ENCODE assay signal across 33 cellular contexts in the genomic region with DNA sequence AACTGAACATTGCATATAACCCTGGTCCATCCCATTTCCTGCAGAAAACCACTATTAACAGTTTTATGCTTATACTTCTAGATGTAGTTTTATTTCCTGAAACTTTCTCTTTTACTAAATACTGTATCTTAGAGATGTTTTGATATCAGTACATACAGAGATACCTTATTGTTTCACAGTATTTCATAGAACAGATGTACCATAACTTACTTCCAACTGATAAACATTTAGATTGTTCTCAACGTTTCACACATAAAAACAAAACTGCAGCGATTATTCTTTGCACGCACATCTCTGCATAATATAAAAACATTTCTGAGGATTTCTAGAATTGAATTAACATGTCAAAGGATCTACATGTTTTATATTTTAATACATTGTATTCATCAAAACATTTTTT. TPM values are rescaled to one million over a fixed set of nuclear protein-coding genes. Genes with fewer than 3 reads are reported as not detected.
DNase-seq lines count a peak whose midpoint lies in the region; ATAC-seq and TF ChIP-seq lines count a peak whose summit lies in the region.
"Had no signal": no experiment of that assay in that cellular context is flagged by ENCODE, and none has a peak within 500 bp of the region (broad histone marks: within the 10 kb centered on the region; RNA-seq: fewer than 3 reads in every experiment).

No MANE protein-coding gene starts in this region.

- peaks cover 16% of the 10 kb centered on the region for H3K36me3 Mint-ChIP-seq in activated CD8-positive, alpha-beta memory T cell treated with anti-CD3 and anti-CD28 coated beads, Interleukin-2, amount 10 ng/mL, durations not matched to agents 7 days and 5 days
- peaks cover 2% of the 10 kb centered on the region for H3K36me3 Mint-ChIP-seq in CD8-positive, alpha-beta T cell
- peaks cover 21% of the 10 kb centered on the region for H3K36me3 Mint-ChIP-seq in activated T-helper 2 cell treated with anti-CD3 and anti-CD28 coated beads, Interferon-gamma antibody, Interleukin-2, Interleukin-4, amounts not matched to agents 10 μg/mL and 5 μg/mL and 100 μg/mL, durations not matched to agents 14 hours and 24 hours and 36 hours (ENCODE audit: low read depth)
- H3K36me3 Mint-ChIP-seq in natural killer cell, result no peaks in the 10 kb centered on the region

- DNase-seq in activated CD8-positive, alpha-beta memory T cell treated with anti-CD3 and anti-CD28 coated beads, Interleukin-2, amount 10 ng/mL, durations not matched to agents 7 days and 5 days, result no peak
- DNase-seq in activated CD8-positive, alpha-beta memory T cell treated with anti-CD3 and anti-CD28 coated beads, Interleukin-2, amount 50 U/mL, for 48 hours, result no peak
- DNase-seq in CD8-positive, alpha-beta T cell, result no peak
- DNase-seq in activated T-helper 2 cell treated with anti-CD3 and anti-CD28 coated beads, Interferon-gamma antibody, Interleukin-2, Interleukin-4, amounts not matched to agents 10 μg/mL and 5 μg/mL and 100 μg/mL, durations not matched to agents 14 hours and 24 hours and 36 hours (ENCODE audit: low spot score), result no peak
- no peak for DNase-seq in natural killer cell
- no peak for DNase-seq in HCEC 1CT
- no peak for DNase-seq in NOMO-1 treated with dmso at 0.1 percent for 144 hours (lab: John Stamatoyannopoulos, UW; ENCODE audit: unreplicated experiment)
- DNase-seq in GOT3 (lab: John Stamatoyannopoulos, UW), result no peak
- DNase-seq: activated effector memory CD4-positive, alpha-beta T cell treated with anti-CD3 and anti-CD28 coated beads, Interleukin-2, amount 50 U/mL, for 16 hours; AML-193; amygdala; dorsolateral prefrontal cortex; EL; esophagus squamous epithelium; foreskin melanocyte; heart right ventricle; HFFc6; kidney glomerular epithelial cell; lower lobe of right lung; NCI-H146; NCI-H226; NCI-H69; SK-N-SH; stimulated activated CD4-positive, alpha-beta T cell treated with anti-CD3 and anti-CD28 coated beads, Interleukin-4, amount 100 ng/mL, for 24 hours; upper lobe of right lung had no signal

- no peaks in the 10 kb centered on the region for H3K9me3 ChIP-seq in CD8-positive, alpha-beta T cell (ENCODE audit: low read length)
- H3K9me3 ChIP-seq: A549, esophagus squamous epithelium, heart right ventricle, lower lobe of right lung, SK-N-SH, upper lobe of right lung had no signal

- ATAC-seq in activated CD8-positive, alpha-beta memory T cell treated with anti-CD3 and anti-CD28 coated beads, Interleukin-2, amount 10 ng/mL, durations not matched to agents 7 days and 5 days, result no peak
- ATAC-seq in CD8-positive, alpha-beta T cell, result no peak
- no peak for ATAC-seq in natural killer cell
- ATAC-seq: A549, GM23338, heart right ventricle, lower lobe of right lung, Right ventricle myocardium inferior, upper lobe of right lung had no signal

- intact Hi-C loops in CD8-positive, alpha-beta T cell (cut with DNase I, micrococcal nuclease), result loop anchor here (2.0 to 5.0 kb wide), 3 partner anchors 14 to 82 kb away; partner anchors contain the start of gene TIGIT (in 2 of the 2)
- intact Hi-C loops in activated T-helper 2 cell treated with anti-CD3 and anti-CD28 coated beads, Interferon-gamma antibody, Interleukin-2, Interleukin-4, amounts not matched to agents 10 μg/mL and 5 μg/mL and 100 μg/mL, durations not matched to agents 14 hours and 24 hours and 36 hours (cut with micrococcal nuclease), result loop anchor here (1.0 to 10.0 kb wide), 2 partner anchors 11 to 1550 kb away; no protein-coding TSS in a partner anchor
- intact Hi-C loops in natural killer cell (cut with micrococcal nuclease), result no loop called here

- H3K9me3 Mint-ChIP-seq in activated CD8-positive, alpha-beta memory T cell treated with anti-CD3 and anti-CD28 coated beads, Interleukin-2, amount 10 ng/mL, durations not matched to agents 7 days and 5 days (ENCODE audit: low read depth), result peaks cover 2% of the 10 kb centered on the region
- no peaks in the 10 kb centered on the region for H3K9me3 Mint-ChIP-seq in CD8-positive, alpha-beta T cell
- no peaks in the 10 kb centered on the region for H3K9me3 Mint-ChIP-seq in activated T-helper 2 cell treated with anti-CD3 and anti-CD28 coated beads, Interferon-gamma antibody, Interleukin-2, Interleukin-4, amounts not matched to agents 10 μg/mL and 5 μg/mL and 100 μg/mL, durations not matched to agents 14 hours and 24 hours and 36 hours
- H3K9me3 Mint-ChIP-seq in natural killer cell, result no peaks in the 10 kb centered on the region
- H3K9me3 Mint-ChIP-seq: HFFc6, nephron had no signal

- no peak for TF ChIP-seq CTCF in CD8-positive, alpha-beta T cell (IDR thresholded peaks at IDR 0.05)
- TF ChIP-seq CTCF in natural killer cell (IDR thresholded peaks at IDR 0.05), result no peak

- peaks cover 64% of the 10 kb centered on the region for H3K4me1 ChIP-seq in CD8-positive, alpha-beta T cell (ENCODE audit: insufficient read depth, low read length)
- H3K4me1 ChIP-seq: A549, esophagus squamous epithelium, lower lobe of right lung, upper lobe of right lung had no signal

- H3K4me3 ChIP-seq in CD8-positive, alpha-beta T cell (ENCODE audit: low read depth, low read length), result no peak overlapping the region
- H3K4me3 ChIP-seq: A549, dorsolateral prefrontal cortex, esophagus squamous epithelium, GM23338, heart right ventricle, lower lobe of right lung, upper lobe of right lung had no signal

- no peaks in the 10 kb centered on the region for H3K27me3 Mint-ChIP-seq in activated CD8-positive, alpha-beta memory T cell treated with anti-CD3 and anti-CD28 coated beads, Interleukin-2, amount 10 ng/mL, durations not matched to agents 7 days and 5 days
- H3K27me3 Mint-ChIP-seq in CD8-positive, alpha-beta T cell (ENCODE audit: low read depth), result no peaks in the 10 kb centered on the region
- H3K27me3 Mint-ChIP-seq in activated T-helper 2 cell treated with anti-CD3 and anti-CD28 coated beads, Interferon-gamma antibody, Interleukin-2, Interleukin-4, amounts not matched to agents 10 μg/mL and 5 μg/mL and 100 μg/mL, durations not matched to agents 14 hours and 24 hours and 36 hours (ENCODE audit: low read depth), result no peaks in the 10 kb centered on the region
- no peaks in the 10 kb centered on the region for H3K27me3 Mint-ChIP-seq in natural killer cell (ENCODE audit: low read depth in 2 of 2)

- POLR2A ChIA-PET in CD8-positive, alpha-beta T cell (lab: Charles Lee), result interaction anchor here (0.6 to 10.8 kb wide), 5 partner anchors 9 to 73 kb away, joined by 3 to 84 read pairs (median 4); no protein-coding TSS in a partner anchor

- H3K27ac Mint-ChIP-seq in activated CD8-positive, alpha-beta memory T cell treated with anti-CD3 and anti-CD28 coated beads, Interleukin-2, amount 10 ng/mL, durations not matched to agents 7 days and 5 days, result peak overlapping the region; percentile 76
- peak overlapping the region; percentile 87 for H3K27ac Mint-ChIP-seq in CD8-positive, alpha-beta T cell
- H3K27ac Mint-ChIP-seq in activated T-helper 2 cell treated with anti-CD3 and anti-CD28 coated beads, Interferon-gamma antibody, Interleukin-2, Interleukin-4, amounts not matched to agents 10 μg/mL and 5 μg/mL and 100 μg/mL, durations not matched to agents 14 hours and 24 hours and 36 hours, result peak overlapping the region; percentile 58
- H3K27ac Mint-ChIP-seq in natural killer cell, result peak overlapping the region; percentile 88 to 92
- H3K27ac Mint-ChIP-seq: GM23338, HFFc6, nephron had no signal

- H3K27me3 ChIP-seq in CD8-positive, alpha-beta T cell (ENCODE audit: insufficient read depth, low read length), result no peaks in the 10 kb centered on the region
- H3K27me3 ChIP-seq: dorsolateral prefrontal cortex, esophagus squamous epithelium, upper lobe of right lung had no signal

- H3K4me3 Mint-ChIP-seq in activated CD8-positive, alpha-beta memory T cell treated with anti-CD3 and anti-CD28 coated beads, Interleukin-2, amount 10 ng/mL, durations not matched to agents 7 days and 5 days, result peak overlapping the region; percentile 71
- H3K4me3 Mint-ChIP-seq in CD8-positive, alpha-beta T cell, result peak overlapping the region; percentile 72
- H3K4me3 Mint-ChIP-seq in activated T-helper 2 cell treated with anti-CD3 and anti-CD28 coated beads, Interferon-gamma antibody, Interleukin-2, Interleukin-4, amounts not matched to agents 10 μg/mL and 5 μg/mL and 100 μg/mL, durations not matched to agents 14 hours and 24 hours and 36 hours (ENCODE audit: low read depth), result no peak overlapping the region
- peak overlapping the region; percentile 75 for H3K4me3 Mint-ChIP-seq in natural killer cell
- H3K4me3 Mint-ChIP-seq: GM23338, HFFc6, nephron had no signal

- CTCF ChIA-PET in activated CD8-positive, alpha-beta memory T cell treated with anti-CD3 and anti-CD28 coated beads, Interleukin-2, amount 10 ng/mL, durations not matched to agents 7 days and 5 days (lab: Charles Lee), result interaction anchor here (1.0 to 4.5 kb wide), 4 partner anchors 9 to 56 kb away, joined by 3 to 16 read pairs (median 4); no protein-coding TSS in a partner anchor
- CTCF ChIA-PET in CD8-positive, alpha-beta T cell (lab: Charles Lee), result interaction anchor here (1.1 to 2.5 kb wide), 2 partner anchors 21 to 55 kb away, joined by 3 to 16 read pairs; no protein-coding TSS in a partner anchor

- no peaks in the 10 kb centered on the region for H3K36me3 ChIP-seq in CD8-positive, alpha-beta T cell (ENCODE audit: insufficient read depth, low read length)
- H3K36me3 ChIP-seq: esophagus squamous epithelium, heart right ventricle, lower lobe of right lung, upper lobe of right lung had no signal

- peaks cover 60% of the 10 kb centered on the region for H3K4me1 Mint-ChIP-seq in activated CD8-positive, alpha-beta memory T cell treated with anti-CD3 and anti-CD28 coated beads, Interleukin-2, amount 10 ng/mL, durations not matched to agents 7 days and 5 days
- peaks cover 70% of the 10 kb centered on the region for H3K4me1 Mint-ChIP-seq in CD8-positive, alpha-beta T cell (ENCODE audit: low read depth)
- H3K4me1 Mint-ChIP-seq in activated T-helper 2 cell treated with anti-CD3 and anti-CD28 coated beads, Interferon-gamma antibody, Interleukin-2, Interleukin-4, amounts not matched to agents 10 μg/mL and 5 μg/mL and 100 μg/mL, durations not matched to agents 14 hours and 24 hours and 36 hours (ENCODE audit: low read depth), result peaks cover 55% of the 10 kb centered on the region
- peaks cover 65 to 69% of the 10 kb centered on the region in 2 donors for H3K4me1 Mint-ChIP-seq in natural killer cell
- H3K4me1 Mint-ChIP-seq: nephron had no signal

- peak overlapping the region; percentile 26 for H3K27ac ChIP-seq in CD8-positive, alpha-beta T cell (ENCODE audit: low read depth, low read length)
- H3K27ac ChIP-seq: A549, dorsolateral prefrontal cortex, esophagus squamous epithelium, lower lobe of right lung, upper lobe of right lung had no signal

RNA-seq across cellular contexts. Expression of gene ZNF80, which starts 2.6 kb away (rescaled TPM):
- 1 to 10 TPM; 4.5 to 5.5 TPM for total RNA-seq in activated CD8-positive, alpha-beta memory T cell treated with anti-CD3 and anti-CD28 coated beads, Interleukin-2, amount 10 ng/mL, durations not matched to agents 7 days and 5 days
- total RNA-seq in CD8-positive, alpha-beta T cell, result 1 to 10 TPM; 1.6 TPM
- 0.64 and 0.74 TPM in 2 replicates for total RNA-seq in activated T-helper 2 cell treated with anti-CD3 and anti-CD28 coated beads, Interferon-gamma antibody, Interleukin-2, Interleukin-4, amounts not matched to agents 10 μg/mL and 5 μg/mL and 100 μg/mL, durations not matched to agents 14 hours and 24 hours and 36 hours
- 1 to 10 TPM in 2 of 3 donors, under 1 TPM in 1; 0.48 to 2.3 (median 2.1) TPM for total RNA-seq in natural killer cell
- total RNA-seq: chondrocyte, GM23338, HFFc6, HT1080, lower lobe of right lung, pulmonary artery endothelial cell, Right ventricle myocardium inferior, upper lobe of right lung had no signal

RNA-seq across cellular contexts. Expression of gene DRD3, which starts 55.9 kb away (rescaled TPM):
- not detected for total RNA-seq in activated CD8-positive, alpha-beta memory T cell treated with anti-CD3 and anti-CD28 coated beads, Interleukin-2, amount 10 ng/mL, durations not matched to agents 7 days and 5 days
- not detected for total RNA-seq in CD8-positive, alpha-beta T cell
- 0.11 TPM in 1 of 2 replicates, not detected in the other for total RNA-seq in activated T-helper 2 cell treated with anti-CD3 and anti-CD28 coated beads, Interferon-gamma antibody, Interleukin-2, Interleukin-4, amounts not matched to agents 10 μg/mL and 5 μg/mL and 100 μg/mL, durations not matched to agents 14 hours and 24 hours and 36 hours
- total RNA-seq in natural killer cell, result not detected
- total RNA-seq: chondrocyte, esophagus squamous epithelium, heart right ventricle, HFFc6, HT1080, lower lobe of right lung, omental fat pad, pulmonary artery endothelial cell, Right ventricle myocardium inferior, upper lobe of right lung had no signal

RNA-seq across cellular contexts. Expression of gene TIGIT, which starts 59.1 kb away (rescaled TPM):
- 100 to 1,000 TPM; 129 to 367 TPM for total RNA-seq in activated CD8-positive, alpha-beta memory T cell treated with anti-CD3 and anti-CD28 coated beads, Interleukin-2, amount 10 ng/mL, durations not matched to agents 7 days and 5 days
- 1 to 10 TPM; 8.7 to 9.8 TPM for total RNA-seq in CD8-positive, alpha-beta T cell
- total RNA-seq in activated T-helper 2 cell treated with anti-CD3 and anti-CD28 coated beads, Interferon-gamma antibody, Interleukin-2, Interleukin-4, amounts not matched to agents 10 μg/mL and 5 μg/mL and 100 μg/mL, durations not matched to agents 14 hours and 24 hours and 36 hours, result 6.3 and 6.7 TPM in 2 replicates
- total RNA-seq in natural killer cell, result 10 to 100 TPM; 24.9 to 52.3 (median 43.9) TPM
- total RNA-seq: chondrocyte, HFFc6, HT1080, pulmonary artery endothelial cell, Right ventricle myocardium inferior had no signal
